Comparison of ENCODE assay signal across 13 cellular contexts in the genomic region with DNA sequence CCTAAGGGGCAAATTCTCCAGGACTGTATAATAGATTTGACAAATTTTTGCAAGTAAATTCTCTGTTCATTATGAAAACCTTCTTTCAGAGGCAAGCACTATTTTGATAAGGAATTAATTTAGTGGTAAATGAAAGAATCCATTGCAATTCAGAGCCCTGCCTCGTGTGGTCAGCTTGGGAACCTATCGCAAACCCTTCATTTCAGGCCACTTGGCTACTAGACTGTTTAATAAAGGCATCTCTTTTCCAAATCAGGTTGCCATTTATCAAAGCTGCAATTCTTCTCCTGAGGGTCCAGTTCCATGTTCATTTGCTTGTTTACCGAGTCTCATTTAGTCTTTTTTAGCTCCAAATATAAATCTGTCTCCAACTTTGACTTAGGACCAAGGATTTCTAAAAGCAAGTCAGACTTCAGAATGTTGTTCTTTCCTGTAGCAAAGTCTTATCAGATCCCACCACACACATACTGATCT. TPM values are rescaled to one million over a fixed set of nuclear protein-coding genes. Genes with fewer than 3 reads are reported as not detected.
DNase-seq lines count a peak whose midpoint lies in the region; ATAC-seq and TF ChIP-seq lines count a peak whose summit lies in the region.
"Had no signal": no experiment of that assay in that cellular context is flagged by ENCODE, and none has a peak within 500 bp of the region (broad histone marks: within the 10 kb centered on the region; RNA-seq: fewer than 3 reads in every experiment).

No MANE protein-coding gene starts in this region.

- peaks cover 12% of the 10 kb centered on the region for H3K9me3 Mint-ChIP-seq in nephron

- H3K4me1 ChIP-seq in right cardiac atrium (ENCODE audit: control insufficient read depth, insufficient read depth, low read length) (peaks cover 9% of the 10 kb centered on the region), aorta (ENCODE audit: control insufficient read depth in 1 of 2, insufficient read depth in 2 of 2, low read length in 2 of 2) (peaks cover 6 to 13% of the 10 kb centered on the region in 2 donors), colonic mucosa (no peaks in the 10 kb centered on the region)

- 53% methylated on average over 3 of the region's 3 CpGs for WGBS in right cardiac atrium
- 2 to 4% methylated on average over 3 of the region's 3 CpGs for WGBS in aorta, 2 donors

- H3K4me3 Mint-ChIP-seq in nephron: peak overlapping the region in 2 of 3 experiments; percentile 14 to 19
- H3K4me3 Mint-ChIP-seq: activated CD4-positive, alpha-beta T cell treated with anti-CD3 and anti-CD28 coated beads for 36 hours; activated T-helper 17 cell treated with anti-CD3 and anti-CD28 coated beads, Interleukin-2, amount 50 U/mL, for 72 hours; natural killer cell treated with Interleukin-12 subunit alpha and Interleukin-12 subunit beta and Interleukin-15 and Interleukin-18, amount 100 ng/mL, for 72 hours had no signal

- H3K4me1 Mint-ChIP-seq in nephron: peaks cover 48% of the 10 kb centered on the region
- H3K4me1 Mint-ChIP-seq: activated CD4-positive, alpha-beta T cell treated with anti-CD3 and anti-CD28 coated beads for 36 hours; activated T-helper 17 cell treated with anti-CD3 and anti-CD28 coated beads, Interleukin-2, amount 50 U/mL, for 72 hours had no signal

- H3K27ac ChIP-seq in right cardiac atrium (ENCODE audit: low read length) (peak overlapping the region; percentile 38), aorta (ENCODE audit: low read depth in 1 of 2, low read length in 2 of 2) (peak overlapping the region; percentile 54 to 79), colonic mucosa (no peak overlapping the region)

- ATAC-seq in right cardiac atrium: no peak
- ATAC-seq in aorta (ENCODE audit: low FRiP score): peak; percentile 58
- no peak for ATAC-seq in HG03135 (IDR thresholded peaks at IDR 0.05; ENCODE audit: unreplicated experiment)

- no peak for DNase-seq in right cardiac atrium
- no peak for DNase-seq in cardiac septum (ENCODE audit: low spot score)
- DNase-seq in epithelial cell of proximal tubule (ENCODE audit: low read depth): no peak
- DNase-seq in aorta: no peak
- DNase-seq in NOMO-1 treated with dmso at 0.1 percent for 144 hours (lab: John Stamatoyannopoulos, UW; ENCODE audit: unreplicated experiment): no peak
- no peak for DNase-seq in colonic mucosa
- DNase-seq: activated CD4-positive, alpha-beta T cell treated with anti-CD3 and anti-CD28 coated beads for 36 hours; dorsolateral prefrontal cortex; stimulated activated naive CD8-positive, alpha-beta T cell treated with anti-CD3 and anti-CD28 coated beads, Interleukin-15, Interleukin-2, amounts not matched to agents 100 U/mL and 50 U/mL, for 24 hours had no signal

- H3K36me3 ChIP-seq in aorta (ENCODE audit: control insufficient read depth in 1 of 2, insufficient read depth in 2 of 2, low read length in 1 of 2): no peaks in the 10 kb centered on the region
- no peaks in the 10 kb centered on the region for H3K36me3 ChIP-seq in colonic mucosa

- intact Hi-C loops in right cardiac atrium (cut with DNase I) (no loop called here), cardiac septum (cut with DNase I) (no loop called here), aorta (cut with DNase I) (loop anchor here (2.0 kb wide), 1 partner anchor 14 kb away; no protein-coding TSS in a partner anchor), colonic mucosa (cut with DNase I) (no loop called here)

- TF ChIP-seq CTCF in epithelial cell of proximal tubule (conservative IDR thresholded peaks at IDR 0.05; ENCODE audit: low read depth, low read length) (peak; percentile 34), nephron (IDR thresholded peaks at IDR 0.05; ENCODE audit: unreplicated experiment in 3 of 3) (peak in 2 of 3 experiments; percentile 27 to 31), colonic mucosa (IDR thresholded peaks at IDR 0.05) (no peak)

- H3K27ac Mint-ChIP-seq in nephron: peak overlapping the region; percentile 98
- H3K27ac Mint-ChIP-seq: activated CD4-positive, alpha-beta T cell treated with anti-CD3 and anti-CD28 coated beads for 36 hours; activated T-helper 17 cell treated with anti-CD3 and anti-CD28 coated beads, Interleukin-2, amount 50 U/mL, for 72 hours; natural killer cell treated with Interleukin-12 subunit alpha and Interleukin-12 subunit beta and Interleukin-15 and Interleukin-18, amount 100 ng/mL, for 72 hours had no signal

- no peak overlapping the region for H3K9ac ChIP-seq in colonic mucosa (ENCODE audit: low read depth in 2 of 2, low read length in 2 of 2)

- H3K36me3 Mint-ChIP-seq in nephron (ENCODE audit: low read depth): no peaks in the 10 kb centered on the region
- H3K36me3 Mint-ChIP-seq: natural killer cell treated with Interleukin-12 subunit alpha and Interleukin-12 subunit beta and Interleukin-15 and Interleukin-18, amount 100 ng/mL, for 72 hours had no signal

- no peaks in the 10 kb centered on the region for H3K27me3 Mint-ChIP-seq in nephron (ENCODE audit: low read depth)

- H3K27me3 ChIP-seq in right cardiac atrium (ENCODE audit: control insufficient read depth, insufficient read depth) (no peaks in the 10 kb centered on the region), aorta (ENCODE audit: control insufficient read depth in 1 of 2, insufficient read depth in 2 of 2, low read length in 1 of 2) (no peaks in the 10 kb centered on the region), colonic mucosa (no peaks in the 10 kb centered on the region)
- H3K27me3 ChIP-seq: dorsolateral prefrontal cortex had no signal

- no peaks in the 10 kb centered on the region for H3K9me3 ChIP-seq in right cardiac atrium (ENCODE audit: control insufficient read depth, low read length)
- H3K9me3 ChIP-seq in aorta (ENCODE audit: control insufficient read depth, low read length): no peaks in the 10 kb centered on the region
- H3K9me3 ChIP-seq in colonic mucosa: no peaks in the 10 kb centered on the region

- H3K4me3 ChIP-seq in right cardiac atrium (ENCODE audit: low read length) (no peak overlapping the region), epithelial cell of proximal tubule (ENCODE audit: low read depth, low read length) (no peak overlapping the region), aorta (ENCODE audit: low read length in 2 of 2) (peak overlapping the region in 1 of 2 donors; percentile 5), colonic mucosa (no peak overlapping the region)
- H3K4me3 ChIP-seq: dorsolateral prefrontal cortex had no signal

RNA-seq across cellular contexts. Expression of gene PPP1R3C, which starts 28.4 kb away (rescaled TPM):
- total RNA-seq in right cardiac atrium: 100 to 1,000 TPM; 162 to 222 (median 203) TPM
- polyA plus RNA-seq in right cardiac atrium: 146 TPM
- 212 TPM for total RNA-seq in cardiac septum
- 0.43 and 2.1 TPM in 2 replicates for total RNA-seq in epithelial cell of proximal tubule
- total RNA-seq in aorta: 100 to 1,000 TPM in 1 of 2 donors, 10 to 100 TPM in 1; 94.6 to 152 TPM
- polyA plus RNA-seq in aorta: 100 to 1,000 TPM in 1 of 2 donors, 10 to 100 TPM in 1; 69.2 to 288 TPM
- total RNA-seq in colonic mucosa: 1 to 10 TPM; 1.9 to 6.5 TPM
- total RNA-seq: natural killer cell treated with Interleukin-12 subunit alpha and Interleukin-12 subunit beta and Interleukin-15 and Interleukin-18, amount 100 ng/mL, for 72 hours had no signal

Comparison
In these comparisons a context has a peak if more than half of its experiments do, and no peak if none do; other contexts are left out.
1. RNA of gene PPP1R3C, which starts 28.4 kb away (total RNA-seq): 212 TPM in cardiac septum (single experiment), 162 to 222 TPM in right cardiac atrium and 94.6 to 152 TPM in aorta; 1.9 to 6.5 TPM in colonic mucosa and 0.43 to 2.1 TPM in epithelial cell of proximal tubule; every median in the first group is over 10 times any median in the second.
2. intact Hi-C loops: an anchor here in aorta (2.0 kb wide); none called in right cardiac atrium, cardiac septum and colonic mucosa.